8 cellular contexts compared by ENCODE assay signal in genomic region chr17:4833178-4833940, GRCh38.
DNase-seq lines count a peak whose midpoint lies in the region; ATAC-seq and TF ChIP-seq lines count a peak whose summit lies in the region.

Gene MINK1 (plus strand): TSS chr17:4833340. CDS start chr17:4833584, 244 bp downstream.

- peak within 1 kb of the TSS; percentile 78 for H3K27ac ChIP-seq in VCaP
- peak within 1 kb of the TSS; percentile 35 for H3K27ac ChIP-seq in iPS-20b (ENCODE audit: low read length)
- peak within 1 kb of the TSS; percentile 84 to 99 (median 94) for H3K27ac ChIP-seq in skin epidermis

- H3K9me3 ChIP-seq in iPS-20b (ENCODE audit: insufficient read depth, low read depth, low read length): no peaks in the 10 kb centered on the region

- H3K4me1 ChIP-seq in iPS-20b (ENCODE audit: insufficient read depth, low read length): no peaks in the 10 kb centered on the region; the same call in 1 of the 2 replicates

- no peak for TF ChIP-seq CTCF in VCaP (conservative IDR thresholded peaks at IDR 0.05)

- H3K9ac ChIP-seq in iPS-20b (ENCODE audit: low read depth, low read length): peak within 1 kb of the TSS; percentile 69; the same call in 1 of the 2 replicates

- in situ Hi-C loops in T47D (cut with HindIII; ENCODE audit: low pct_unique_long_range_greater_than_20kb, low sequenced_read_pairs): no loop called here

- DNase-seq in 8988T (peak; percentile 94), NCI-H2107 (lab: John Stamatoyannopoulos, UW) (peak; percentile 53), T47D (ENCODE audit: low read depth in 1 of 2, low spot score in 1 of 2) (peak; percentile 84 to 94)

- peaks cover 4% of the 10 kb centered on the region; the same call in 1 of the 2 replicates for H3K36me3 ChIP-seq in iPS-20b (ENCODE audit: insufficient read depth, low read depth, low read length)

- no peaks in the 10 kb centered on the region for H3K27me3 ChIP-seq in iPS-20b (ENCODE audit: insufficient read depth, low read length)

- peak within 1 kb of the TSS; percentile 75 for H3K4me3 ChIP-seq in iPS-20b (ENCODE audit: low read length)
- peak within 1 kb of the TSS; percentile 77 to 98 (median 91) for H3K4me3 ChIP-seq in skin epidermis

- ATAC-seq in GM18519 (IDR thresholded peaks at IDR 0.05; ENCODE audit: low FRiP score, unreplicated experiment) (peak; percentile 69), HG03045 (IDR thresholded peaks at IDR 0.05; ENCODE audit: unreplicated experiment) (peak; percentile 91)

Comparison
In these comparisons a context has a peak if more than half of its experiments do, and no peak if none do; other contexts are left out.
1. Peak in every context shown above with its lines: DNase-seq, ATAC-seq, H3K4me3 ChIP-seq and H3K27ac ChIP-seq.
2. H3K27ac ChIP-seq: peak in every context shown above with its lines; median percentile 94 in skin epidermis; 78 in VCaP; 35 in iPS-20b.